ENCODE assay signal across 1 cellular context in the genomic region with DNA sequence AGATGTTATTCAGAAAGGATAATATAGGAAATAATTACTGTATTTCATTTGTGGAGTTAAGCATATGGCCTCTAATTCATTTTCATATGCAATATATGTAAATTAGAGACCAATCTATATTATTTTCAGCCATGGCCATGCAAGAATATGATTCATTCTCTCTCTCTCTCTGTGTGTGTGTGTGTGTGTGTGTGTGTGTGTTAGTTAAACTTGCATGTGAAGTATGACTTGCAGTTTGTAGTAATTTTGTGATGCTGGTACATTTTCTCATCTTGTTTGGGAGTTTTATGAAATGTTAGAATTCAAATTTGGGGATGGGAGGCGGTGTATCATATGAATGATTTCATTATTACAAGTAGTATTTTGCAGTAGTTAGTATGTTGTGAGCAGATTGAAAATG.
TF ChIP-seq lines count a peak whose summit lies in the region.

No MANE protein-coding gene starts in this region.

TF ChIP-seq in K562, 482 proteins besides CTCF, POLR2A, EP300 and RAD21 (continued from another document and continues in another):
- TF ChIP-seq, protein P1, sequence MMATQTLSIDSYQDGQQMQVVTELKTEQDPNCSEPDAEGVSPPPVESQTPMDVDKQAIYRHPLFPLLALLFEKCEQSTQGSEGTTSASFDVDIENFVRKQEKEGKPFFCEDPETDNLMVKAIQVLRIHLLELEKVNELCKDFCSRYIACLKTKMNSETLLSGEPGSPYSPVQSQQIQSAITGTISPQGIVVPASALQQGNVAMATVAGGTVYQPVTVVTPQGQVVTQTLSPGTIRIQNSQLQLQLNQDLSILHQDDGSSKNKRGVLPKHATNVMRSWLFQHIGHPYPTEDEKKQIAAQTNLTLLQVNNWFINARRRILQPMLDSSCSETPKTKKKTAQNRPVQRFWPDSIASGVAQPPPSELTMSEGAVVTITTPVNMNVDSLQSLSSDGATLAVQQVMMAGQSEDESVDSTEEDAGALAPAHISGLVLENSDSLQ (IDR thresholded peaks at IDR 0.05) = no peak
- peak; percentile 38 for TF ChIP-seq TAF9B (IDR thresholded peaks at IDR 0.05; ENCODE audit: partially characterized antibody)
- TF ChIP-seq CBX2 (IDR thresholded peaks at IDR 0.05; ENCODE audit: insufficient read depth, low read length, poor library complexity, severe bottlenecking) = no peak
- no peak for TF ChIP-seq STAT5A (IDR thresholded peaks at IDR 0.05; ENCODE audit: borderline replicate concordance, low read length)
- no peak for TF ChIP-seq ELF2 (CRISPR knock-in tag; IDR thresholded peaks at IDR 0.05)
- TF ChIP-seq, protein P2, sequence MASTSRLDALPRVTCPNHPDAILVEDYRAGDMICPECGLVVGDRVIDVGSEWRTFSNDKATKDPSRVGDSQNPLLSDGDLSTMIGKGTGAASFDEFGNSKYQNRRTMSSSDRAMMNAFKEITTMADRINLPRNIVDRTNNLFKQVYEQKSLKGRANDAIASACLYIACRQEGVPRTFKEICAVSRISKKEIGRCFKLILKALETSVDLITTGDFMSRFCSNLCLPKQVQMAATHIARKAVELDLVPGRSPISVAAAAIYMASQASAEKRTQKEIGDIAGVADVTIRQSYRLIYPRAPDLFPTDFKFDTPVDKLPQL (IDR thresholded peaks at IDR 0.05; ENCODE audit: extremely low read depth, insufficient read length) = no peak
- no peak for TF ChIP-seq NR3C1 (CRISPR knock-in tag; IDR thresholded peaks at IDR 0.05)
- no peak for TF ChIP-seq KLF1 (tag; IDR thresholded peaks at IDR 0.05)
- TF ChIP-seq TFAM (CRISPR knock-in tag; conservative IDR thresholded peaks at IDR 0.05) = no peak
- no peak for TF ChIP-seq ZNF699 (CRISPR knock-in tag; IDR thresholded peaks at IDR 0.05; ENCODE audit: insufficient replicate concordance)
- no peak for TF ChIP-seq PHB2 (IDR thresholded peaks at IDR 0.05; ENCODE audit: low read depth)
- TF ChIP-seq JUND (IDR thresholded peaks at IDR 0.05; ENCODE audit: borderline replicate concordance, low read depth, low read length) = peak; percentile 40; the same call in 1 of the 2 replicates
- peak; percentile 54; the same call in 2 of the 3 replicates for TF ChIP-seq JUND (tag; IDR thresholded peaks at IDR 0.05; ENCODE audit: borderline replicate concordance, low read depth, low read length)
- TF ChIP-seq GABPB2 (CRISPR knock-in tag; conservative IDR thresholded peaks at IDR 0.05) = no peak
- no peak for TF ChIP-seq NCOA1 (IDR thresholded peaks at IDR 0.05; ENCODE audit: low read depth)
- TF ChIP-seq ZNF717 (CRISPR knock-in tag; IDR thresholded peaks at IDR 0.05) = no peak
- TF ChIP-seq, protein P3, sequence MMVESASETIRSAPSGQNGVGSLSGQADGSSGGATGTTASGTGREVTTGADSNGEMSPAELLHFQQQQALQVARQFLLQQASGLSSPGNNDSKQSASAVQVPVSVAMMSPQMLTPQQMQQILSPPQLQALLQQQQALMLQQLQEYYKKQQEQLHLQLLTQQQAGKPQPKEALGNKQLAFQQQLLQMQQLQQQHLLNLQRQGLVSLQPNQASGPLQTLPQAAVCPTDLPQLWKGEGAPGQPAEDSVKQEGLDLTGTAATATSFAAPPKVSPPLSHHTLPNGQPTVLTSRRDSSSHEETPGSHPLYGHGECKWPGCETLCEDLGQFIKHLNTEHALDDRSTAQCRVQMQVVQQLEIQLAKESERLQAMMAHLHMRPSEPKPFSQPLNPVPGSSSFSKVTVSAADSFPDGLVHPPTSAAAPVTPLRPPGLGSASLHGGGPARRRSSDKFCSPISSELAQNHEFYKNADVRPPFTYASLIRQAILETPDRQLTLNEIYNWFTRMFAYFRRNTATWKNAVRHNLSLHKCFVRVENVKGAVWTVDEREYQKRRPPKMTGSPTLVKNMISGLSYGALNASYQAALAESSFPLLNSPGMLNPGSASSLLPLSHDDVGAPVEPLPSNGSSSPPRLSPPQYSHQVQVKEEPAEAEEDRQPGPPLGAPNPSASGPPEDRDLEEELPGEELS (CRISPR knock-in tag; IDR thresholded peaks at IDR 0.05; ENCODE audit: borderline replicate concordance) = no peak
- peak; percentile 48; the same call in 1 of the 2 replicates for TF ChIP-seq EHMT2 (IDR thresholded peaks at IDR 0.05)
- TF ChIP-seq TAF15 (IDR thresholded peaks at IDR 0.05; ENCODE audit: low read depth, low read length) = no peak
- TF ChIP-seq NBN (IDR thresholded peaks at IDR 0.05; ENCODE audit: low read depth) = 0 out of 2 replicates have a peak, but pooled peaks have one; percentile 40
- TF ChIP-seq MYNN (IDR thresholded peaks at IDR 0.05) = no peak
- no peak for TF ChIP-seq MYNN (CRISPR knock-in tag; IDR thresholded peaks at IDR 0.05)
- TF ChIP-seq, protein P4, sequence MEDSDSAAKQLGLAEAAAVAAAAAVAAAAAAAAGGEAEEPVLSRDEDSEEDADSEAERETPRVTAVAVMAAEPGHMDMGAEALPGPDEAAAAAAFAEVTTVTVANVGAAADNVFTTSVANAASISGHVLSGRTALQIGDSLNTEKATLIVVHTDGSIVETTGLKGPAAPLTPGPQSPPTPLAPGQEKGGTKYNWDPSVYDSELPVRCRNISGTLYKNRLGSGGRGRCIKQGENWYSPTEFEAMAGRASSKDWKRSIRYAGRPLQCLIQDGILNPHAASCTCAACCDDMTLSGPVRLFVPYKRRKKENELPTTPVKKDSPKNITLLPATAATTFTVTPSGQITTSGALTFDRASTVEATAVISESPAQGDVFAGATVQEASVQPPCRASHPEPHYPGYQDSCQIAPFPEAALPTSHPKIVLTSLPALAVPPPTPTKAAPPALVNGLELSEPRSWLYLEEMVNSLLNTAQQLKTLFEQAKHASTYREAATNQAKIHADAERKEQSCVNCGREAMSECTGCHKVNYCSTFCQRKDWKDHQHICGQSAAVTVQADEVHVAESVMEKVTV (CRISPR knock-in tag; IDR thresholded peaks at IDR 0.05) = no peak
- TF ChIP-seq, protein P5, sequence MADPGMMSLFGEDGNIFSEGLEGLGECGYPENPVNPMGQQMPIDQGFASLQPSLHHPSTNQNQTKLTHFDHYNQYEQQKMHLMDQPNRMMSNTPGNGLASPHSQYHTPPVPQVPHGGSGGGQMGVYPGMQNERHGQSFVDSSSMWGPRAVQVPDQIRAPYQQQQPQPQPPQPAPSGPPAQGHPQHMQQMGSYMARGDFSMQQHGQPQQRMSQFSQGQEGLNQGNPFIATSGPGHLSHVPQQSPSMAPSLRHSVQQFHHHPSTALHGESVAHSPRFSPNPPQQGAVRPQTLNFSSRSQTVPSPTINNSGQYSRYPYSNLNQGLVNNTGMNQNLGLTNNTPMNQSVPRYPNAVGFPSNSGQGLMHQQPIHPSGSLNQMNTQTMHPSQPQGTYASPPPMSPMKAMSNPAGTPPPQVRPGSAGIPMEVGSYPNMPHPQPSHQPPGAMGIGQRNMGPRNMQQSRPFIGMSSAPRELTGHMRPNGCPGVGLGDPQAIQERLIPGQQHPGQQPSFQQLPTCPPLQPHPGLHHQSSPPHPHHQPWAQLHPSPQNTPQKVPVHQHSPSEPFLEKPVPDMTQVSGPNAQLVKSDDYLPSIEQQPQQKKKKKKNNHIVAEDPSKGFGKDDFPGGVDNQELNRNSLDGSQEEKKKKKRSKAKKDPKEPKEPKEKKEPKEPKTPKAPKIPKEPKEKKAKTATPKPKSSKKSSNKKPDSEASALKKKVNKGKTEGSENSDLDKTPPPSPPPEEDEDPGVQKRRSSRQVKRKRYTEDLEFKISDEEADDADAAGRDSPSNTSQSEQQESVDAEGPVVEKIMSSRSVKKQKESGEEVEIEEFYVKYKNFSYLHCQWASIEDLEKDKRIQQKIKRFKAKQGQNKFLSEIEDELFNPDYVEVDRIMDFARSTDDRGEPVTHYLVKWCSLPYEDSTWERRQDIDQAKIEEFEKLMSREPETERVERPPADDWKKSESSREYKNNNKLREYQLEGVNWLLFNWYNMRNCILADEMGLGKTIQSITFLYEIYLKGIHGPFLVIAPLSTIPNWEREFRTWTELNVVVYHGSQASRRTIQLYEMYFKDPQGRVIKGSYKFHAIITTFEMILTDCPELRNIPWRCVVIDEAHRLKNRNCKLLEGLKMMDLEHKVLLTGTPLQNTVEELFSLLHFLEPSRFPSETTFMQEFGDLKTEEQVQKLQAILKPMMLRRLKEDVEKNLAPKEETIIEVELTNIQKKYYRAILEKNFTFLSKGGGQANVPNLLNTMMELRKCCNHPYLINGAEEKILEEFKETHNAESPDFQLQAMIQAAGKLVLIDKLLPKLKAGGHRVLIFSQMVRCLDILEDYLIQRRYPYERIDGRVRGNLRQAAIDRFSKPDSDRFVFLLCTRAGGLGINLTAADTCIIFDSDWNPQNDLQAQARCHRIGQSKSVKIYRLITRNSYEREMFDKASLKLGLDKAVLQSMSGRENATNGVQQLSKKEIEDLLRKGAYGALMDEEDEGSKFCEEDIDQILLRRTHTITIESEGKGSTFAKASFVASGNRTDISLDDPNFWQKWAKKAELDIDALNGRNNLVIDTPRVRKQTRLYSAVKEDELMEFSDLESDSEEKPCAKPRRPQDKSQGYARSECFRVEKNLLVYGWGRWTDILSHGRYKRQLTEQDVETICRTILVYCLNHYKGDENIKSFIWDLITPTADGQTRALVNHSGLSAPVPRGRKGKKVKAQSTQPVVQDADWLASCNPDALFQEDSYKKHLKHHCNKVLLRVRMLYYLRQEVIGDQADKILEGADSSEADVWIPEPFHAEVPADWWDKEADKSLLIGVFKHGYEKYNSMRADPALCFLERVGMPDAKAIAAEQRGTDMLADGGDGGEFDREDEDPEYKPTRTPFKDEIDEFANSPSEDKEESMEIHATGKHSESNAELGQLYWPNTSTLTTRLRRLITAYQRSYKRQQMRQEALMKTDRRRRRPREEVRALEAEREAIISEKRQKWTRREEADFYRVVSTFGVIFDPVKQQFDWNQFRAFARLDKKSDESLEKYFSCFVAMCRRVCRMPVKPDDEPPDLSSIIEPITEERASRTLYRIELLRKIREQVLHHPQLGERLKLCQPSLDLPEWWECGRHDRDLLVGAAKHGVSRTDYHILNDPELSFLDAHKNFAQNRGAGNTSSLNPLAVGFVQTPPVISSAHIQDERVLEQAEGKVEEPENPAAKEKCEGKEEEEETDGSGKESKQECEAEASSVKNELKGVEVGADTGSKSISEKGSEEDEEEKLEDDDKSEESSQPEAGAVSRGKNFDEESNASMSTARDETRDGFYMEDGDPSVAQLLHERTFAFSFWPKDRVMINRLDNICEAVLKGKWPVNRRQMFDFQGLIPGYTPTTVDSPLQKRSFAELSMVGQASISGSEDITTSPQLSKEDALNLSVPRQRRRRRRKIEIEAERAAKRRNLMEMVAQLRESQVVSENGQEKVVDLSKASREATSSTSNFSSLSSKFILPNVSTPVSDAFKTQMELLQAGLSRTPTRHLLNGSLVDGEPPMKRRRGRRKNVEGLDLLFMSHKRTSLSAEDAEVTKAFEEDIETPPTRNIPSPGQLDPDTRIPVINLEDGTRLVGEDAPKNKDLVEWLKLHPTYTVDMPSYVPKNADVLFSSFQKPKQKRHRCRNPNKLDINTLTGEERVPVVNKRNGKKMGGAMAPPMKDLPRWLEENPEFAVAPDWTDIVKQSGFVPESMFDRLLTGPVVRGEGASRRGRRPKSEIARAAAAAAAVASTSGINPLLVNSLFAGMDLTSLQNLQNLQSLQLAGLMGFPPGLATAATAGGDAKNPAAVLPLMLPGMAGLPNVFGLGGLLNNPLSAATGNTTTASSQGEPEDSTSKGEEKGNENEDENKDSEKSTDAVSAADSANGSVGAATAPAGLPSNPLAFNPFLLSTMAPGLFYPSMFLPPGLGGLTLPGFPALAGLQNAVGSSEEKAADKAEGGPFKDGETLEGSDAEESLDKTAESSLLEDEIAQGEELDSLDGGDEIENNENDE (IDR thresholded peaks at IDR 0.05; ENCODE audit: low read depth, low read length) = no peak
- TF ChIP-seq, protein P6, sequence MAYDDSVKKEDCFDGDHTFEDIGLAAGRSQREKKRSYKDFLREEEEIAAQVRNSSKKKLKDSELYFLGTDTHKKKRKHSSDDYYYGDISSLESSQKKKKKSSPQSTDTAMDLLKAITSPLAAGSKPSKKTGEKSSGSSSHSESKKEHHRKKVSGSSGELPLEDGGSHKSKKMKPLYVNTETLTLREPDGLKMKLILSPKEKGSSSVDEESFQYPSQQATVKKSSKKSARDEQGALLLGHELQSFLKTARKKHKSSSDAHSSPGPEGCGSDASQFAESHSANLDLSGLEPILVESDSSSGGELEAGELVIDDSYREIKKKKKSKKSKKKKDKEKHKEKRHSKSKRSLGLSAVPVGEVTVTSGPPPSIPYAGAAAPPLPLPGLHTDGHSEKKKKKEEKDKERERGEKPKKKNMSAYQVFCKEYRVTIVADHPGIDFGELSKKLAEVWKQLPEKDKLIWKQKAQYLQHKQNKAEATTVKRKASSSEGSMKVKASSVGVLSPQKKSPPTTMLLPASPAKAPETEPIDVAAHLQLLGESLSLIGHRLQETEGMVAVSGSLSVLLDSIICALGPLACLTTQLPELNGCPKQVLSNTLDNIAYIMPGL (CRISPR knock-in tag; IDR thresholded peaks at IDR 0.05) = no peak
- TF ChIP-seq, protein P7, sequence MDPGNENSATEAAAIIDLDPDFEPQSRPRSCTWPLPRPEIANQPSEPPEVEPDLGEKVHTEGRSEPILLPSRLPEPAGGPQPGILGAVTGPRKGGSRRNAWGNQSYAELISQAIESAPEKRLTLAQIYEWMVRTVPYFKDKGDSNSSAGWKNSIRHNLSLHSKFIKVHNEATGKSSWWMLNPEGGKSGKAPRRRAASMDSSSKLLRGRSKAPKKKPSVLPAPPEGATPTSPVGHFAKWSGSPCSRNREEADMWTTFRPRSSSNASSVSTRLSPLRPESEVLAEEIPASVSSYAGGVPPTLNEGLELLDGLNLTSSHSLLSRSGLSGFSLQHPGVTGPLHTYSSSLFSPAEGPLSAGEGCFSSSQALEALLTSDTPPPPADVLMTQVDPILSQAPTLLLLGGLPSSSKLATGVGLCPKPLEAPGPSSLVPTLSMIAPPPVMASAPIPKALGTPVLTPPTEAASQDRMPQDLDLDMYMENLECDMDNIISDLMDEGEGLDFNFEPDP (CRISPR knock-in tag; IDR thresholded peaks at IDR 0.05) = no peak
- TF ChIP-seq TRIM24 (IDR thresholded peaks at IDR 0.05) = peak; percentile 35 to 63; a peak in 1 of 4 replicates
- TF ChIP-seq MAFG (tag; conservative IDR thresholded peaks at IDR 0.05) = peak; percentile 92
- no peak for TF ChIP-seq HOXB6 (CRISPR knock-in tag; IDR thresholded peaks at IDR 0.05; ENCODE audit: borderline replicate concordance)
- TF ChIP-seq FOSL1 (tag; conservative IDR thresholded peaks at IDR 0.05) = peak; percentile 75
- TF ChIP-seq ZFX (CRISPR knock-in tag; IDR thresholded peaks at IDR 0.05) = no peak
- no peak for TF ChIP-seq ZNF584 (CRISPR knock-in tag; IDR thresholded peaks at IDR 0.05; ENCODE audit: low read depth)
- no peak for TF ChIP-seq SP2 (IDR thresholded peaks at IDR 0.05; ENCODE audit: extremely low read depth, low read depth, low read length, poor library complexity, severe bottlenecking)
- no peak for TF ChIP-seq ZFP1 (CRISPR knock-in tag; IDR thresholded peaks at IDR 0.05)
- TF ChIP-seq, protein P8, sequence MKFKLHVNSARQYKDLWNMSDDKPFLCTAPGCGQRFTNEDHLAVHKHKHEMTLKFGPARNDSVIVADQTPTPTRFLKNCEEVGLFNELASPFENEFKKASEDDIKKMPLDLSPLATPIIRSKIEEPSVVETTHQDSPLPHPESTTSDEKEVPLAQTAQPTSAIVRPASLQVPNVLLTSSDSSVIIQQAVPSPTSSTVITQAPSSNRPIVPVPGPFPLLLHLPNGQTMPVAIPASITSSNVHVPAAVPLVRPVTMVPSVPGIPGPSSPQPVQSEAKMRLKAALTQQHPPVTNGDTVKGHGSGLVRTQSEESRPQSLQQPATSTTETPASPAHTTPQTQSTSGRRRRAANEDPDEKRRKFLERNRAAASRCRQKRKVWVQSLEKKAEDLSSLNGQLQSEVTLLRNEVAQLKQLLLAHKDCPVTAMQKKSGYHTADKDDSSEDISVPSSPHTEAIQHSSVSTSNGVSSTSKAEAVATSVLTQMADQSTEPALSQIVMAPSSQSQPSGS (CRISPR knock-in tag; IDR thresholded peaks at IDR 0.05) = no peak
- no peak for TF ChIP-seq ZNF41 (CRISPR knock-in tag; conservative IDR thresholded peaks at IDR 0.05)
